ENCODE assay signal across 8 cellular contexts in genomic region chr13:100589178-100589725, GRCh38. TPM values are rescaled to one million over a fixed set of nuclear protein-coding genes. Genes with fewer than 3 reads are reported as not detected.
DNase-seq lines count a peak whose midpoint lies in the region; ATAC-seq and TF ChIP-seq lines count a peak whose summit lies in the region.

No MANE protein-coding gene starts in this region.

- no peaks in the 10 kb centered on the region for H3K27me3 Mint-ChIP-seq in activated T-cell treated with anti-CD3 and anti-CD28 coated beads, Interleukin-2, amount 50 U/mL, for 24 hours
- H3K27me3 Mint-ChIP-seq in T-helper 17 cell, result no peaks in the 10 kb centered on the region

- H3K4me3 Mint-ChIP-seq in activated T-cell treated with anti-CD3 and anti-CD28 coated beads, Interleukin-2, amount 50 U/mL, for 24 hours, result peak overlapping the region; percentile 72
- H3K4me3 Mint-ChIP-seq in T-helper 17 cell, result peak overlapping the region; percentile 89

- no peaks in the 10 kb centered on the region for H3K36me3 Mint-ChIP-seq in activated T-cell treated with anti-CD3 and anti-CD28 coated beads, Interleukin-2, amount 50 U/mL, for 24 hours (ENCODE audit: low read depth)
- no peaks in the 10 kb centered on the region for H3K36me3 Mint-ChIP-seq in T-helper 17 cell (ENCODE audit: low read depth)

- H2AFZ ChIP-seq in hepatocyte, result peak overlapping the region; percentile 63

- H3K4me1 Mint-ChIP-seq in activated T-cell treated with anti-CD3 and anti-CD28 coated beads, Interleukin-2, amount 50 U/mL, for 24 hours (ENCODE audit: low read depth), result peaks cover 36% of the 10 kb centered on the region
- peaks cover 26% of the 10 kb centered on the region for H3K4me1 Mint-ChIP-seq in T-helper 17 cell

- H3K4me3 ChIP-seq in hepatocyte (no peak overlapping the region), thoracic aorta (peak overlapping the region; percentile 74)

- H3K4me1 ChIP-seq in hepatocyte (ENCODE audit: insufficient read depth) (no peaks in the 10 kb centered on the region), thoracic aorta (ENCODE audit: control insufficient read depth in 1 of 2, low read depth in 2 of 2) (peaks cover 3 to 12% of the 10 kb centered on the region in 2 donors)

- WGBS in hepatocyte (ENCODE audit: low lambda C conversion rate, missing lambda C conversion rate), result 83% methylated on average over 6 of the region's 6 CpGs

- no peaks in the 10 kb centered on the region for H3K9me3 Mint-ChIP-seq in activated T-cell treated with anti-CD3 and anti-CD28 coated beads, Interleukin-2, amount 50 U/mL, for 24 hours

- no peaks in the 10 kb centered on the region for H3K9me3 ChIP-seq in T-helper 17 cell (ENCODE audit: control insufficient read depth, low read length, poor library complexity, severe bottlenecking)
- no peaks in the 10 kb centered on the region for H3K9me3 ChIP-seq in hepatocyte (ENCODE audit: low read depth)
- H3K9me3 ChIP-seq in thoracic aorta, result no peaks in the 10 kb centered on the region

- H3K79me2 ChIP-seq in hepatocyte, result no peaks in the 10 kb centered on the region

- no peak for ATAC-seq in T-helper 17 cell
- ATAC-seq in thoracic aorta (ENCODE audit: insufficient number of reproducible peaks, low FRiP score, low read depth), result no peak
- no peak for ATAC-seq in left lobe of liver
- ATAC-seq in GM18517 (IDR thresholded peaks at IDR 0.05; ENCODE audit: unreplicated experiment), result no peak

- H3K9me2 ChIP-seq in hepatocyte (replicated peaks; ENCODE audit: insufficient read depth), result no peaks in the 10 kb centered on the region

- no peak for DNase-seq in activated T-cell treated with anti-CD3 and anti-CD28 coated beads, Interleukin-2, amount 50 U/mL, for 24 hours
- no peak for DNase-seq in activated T-cell treated with anti-CD3 and anti-CD28 coated beads for 4 hours
- DNase-seq in T-helper 17 cell, result no peak
- no peak for DNase-seq in hepatocyte (ENCODE audit: low spot score)
- DNase-seq in thoracic aorta (ENCODE audit: low spot score), result no peak
- no peak for DNase-seq in left lobe of liver (ENCODE audit: low spot score)
- no peak for DNase-seq in DMS153 treated with DMSO at 0.1 percent for 48 hours (lab: John Stamatoyannopoulos, UW; ENCODE audit: unreplicated experiment)

- H3K27me3 ChIP-seq in hepatocyte (no peaks in the 10 kb centered on the region), thoracic aorta (replicated peaks; ENCODE audit: insufficient read depth) (no peaks in the 10 kb centered on the region)

- H3K27ac ChIP-seq in hepatocyte, result no peak overlapping the region
- H3K27ac ChIP-seq in thoracic aorta, result no peak overlapping the region

- no peaks in the 10 kb centered on the region for H4K20me1 ChIP-seq in hepatocyte (ENCODE audit: insufficient read depth, poor library complexity, severe bottlenecking)

- H3K27ac Mint-ChIP-seq in activated T-cell treated with anti-CD3 and anti-CD28 coated beads, Interleukin-2, amount 50 U/mL, for 24 hours, result peak overlapping the region; percentile 91
- H3K27ac Mint-ChIP-seq in T-helper 17 cell, result peak overlapping the region; percentile 91

- H3K4me2 ChIP-seq in hepatocyte, result peak overlapping the region; percentile 72

- H3K36me3 ChIP-seq in hepatocyte (replicated peaks; ENCODE audit: insufficient read depth, low read depth) (no peaks in the 10 kb centered on the region), thoracic aorta (no peaks in the 10 kb centered on the region)

- no peak for TF ChIP-seq CTCF in hepatocyte (IDR thresholded peaks at IDR 0.05; ENCODE audit: poor library complexity)
- TF ChIP-seq CTCF in thoracic aorta (IDR thresholded peaks at IDR 0.05), result no peak

RNA-seq across cellular contexts. Expression of gene GGACT, which starts 0.7 kb away (rescaled TPM):
- total RNA-seq in T-helper 17 cell (1 to 10 TPM; 5.7 to 6.2 TPM), hepatocyte (0.70 and 13.6 TPM in 2 replicates), thoracic aorta (under 1 TPM; 0.27 to 0.92 TPM), left lobe of liver (9.6 TPM)
- 3.3 and 5.6 TPM in 2 replicates for polyA plus RNA-seq in hepatocyte
